Comparison of ENCODE assay signal across 8 cellular contexts in the genomic region with DNA sequence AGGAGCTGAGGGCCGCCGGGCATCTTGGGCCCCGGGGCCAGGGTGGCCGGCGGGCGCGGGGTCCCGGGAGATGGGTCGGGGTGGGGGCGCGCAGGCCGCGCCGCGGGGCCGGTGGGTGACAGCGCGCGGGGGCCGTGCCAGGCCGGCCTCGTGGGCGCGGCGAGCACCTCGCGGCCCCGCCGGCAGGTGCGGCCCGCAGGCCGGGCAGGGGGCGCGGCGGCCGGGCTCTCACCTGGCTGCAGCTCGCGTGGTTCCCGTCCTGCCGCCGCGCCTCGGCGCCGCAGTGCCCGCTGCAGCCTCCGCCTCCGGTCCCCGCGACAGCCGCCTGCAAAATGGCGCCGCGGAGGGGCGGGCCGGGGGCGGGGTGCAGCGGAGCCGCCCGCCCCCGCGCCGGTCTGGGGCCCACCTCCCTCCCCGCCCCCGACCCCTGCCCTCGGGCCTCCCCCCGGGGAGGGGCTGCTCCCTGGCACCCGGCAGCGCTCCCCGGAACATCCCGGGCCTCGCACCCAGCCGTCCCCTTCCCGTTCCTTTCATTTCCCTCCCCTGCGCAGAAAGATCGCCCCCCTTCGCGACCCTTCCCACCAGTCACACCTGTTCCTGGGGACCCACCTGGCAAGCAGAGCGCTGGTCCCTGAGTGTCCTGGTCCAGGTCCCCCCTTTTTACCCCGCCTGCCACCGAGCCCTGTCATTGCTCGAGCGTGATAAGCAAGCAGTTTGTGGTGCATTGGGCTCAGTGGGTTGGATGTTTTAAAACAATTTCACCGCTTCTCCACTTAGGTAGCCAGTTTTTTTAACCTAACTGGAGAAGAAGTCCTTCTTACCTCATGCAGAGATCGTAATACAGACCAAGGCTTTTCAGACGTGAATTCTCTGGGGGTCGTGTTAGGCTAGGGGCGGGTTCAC. TPM values are rescaled to one million over a fixed set of nuclear protein-coding genes. Genes with fewer than 3 reads are reported as not detected.
DNase-seq lines count a peak whose midpoint lies in the region; ATAC-seq and TF ChIP-seq lines count a peak whose summit lies in the region.

Gene SLC23A2, minus strand, starts transcription at position 337 of the 903 bp plus-strand sequence. CDS start 68,948 bp downstream, outside the sequence.

- peaks cover 2% of the 10 kb centered on the region for H3K36me3 Mint-ChIP-seq in activated CD4-positive, alpha-beta T cell treated with anti-CD3 and anti-CD28 coated beads for 36 hours (ENCODE audit: low read depth)

- POLR2A ChIA-PET in A673 (lab: Charles Lee; ENCODE audit: low non-redundant PET) = no interaction called here
- POLR2A ChIA-PET in activated CD4-positive, alpha-beta T cell treated with anti-CD3 and anti-CD28 coated beads for 36 hours (lab: Charles Lee) = no interaction called here

- peak within 1 kb of the TSS; percentile 82 for H3K4me3 Mint-ChIP-seq in activated CD4-positive, alpha-beta T cell treated with anti-CD3 and anti-CD28 coated beads for 36 hours

- CTCF ChIA-PET in A673 (lab: Charles Lee) = no interaction called here
- CTCF ChIA-PET in activated CD4-positive, alpha-beta T cell treated with anti-CD3 and anti-CD28 coated beads for 36 hours (lab: Charles Lee) = interaction anchor here (0.9 kb wide), 1 partner anchor 35 kb away, joined by 3 read pairs; no protein-coding TSS in a partner anchor

- BruUV-seq in A673 (replicated peaks; lab: Mats Ljungman, UMichigan) = no TSS peak

- H3K36me3 ChIP-seq in A673 (ENCODE audit: insufficient read depth, low read length, poor library complexity, severe bottlenecking) (no peaks in the 10 kb centered on the region), colonic mucosa (no peaks in the 10 kb centered on the region), right lobe of liver (no peaks in the 10 kb centered on the region)

- peak; percentile 59 for DNase-seq in A673 (ENCODE audit: low spot score)
- peak; percentile 55 for DNase-seq in M059J (ENCODE audit: low read depth)
- peak; percentile 75 for DNase-seq in activated CD4-positive, alpha-beta T cell treated with anti-CD3 and anti-CD28 coated beads for 36 hours
- DNase-seq in colonic mucosa = peak; percentile 34
- DNase-seq in right lobe of liver = peak; percentile 67 to 71 (median 67)
- peak; percentile 55 for DNase-seq in stimulated activated CD4-positive, alpha-beta T cell treated with anti-CD3 and anti-CD28 coated beads, Interleukin-4, amount 100 ng/mL, for 24 hours

- intact Hi-C loops in A673 (cut with micrococcal nuclease; ENCODE audit: unreplicated experiment) = no loop called here
- intact Hi-C loops in activated CD4-positive, alpha-beta T cell treated with anti-CD3 and anti-CD28 coated beads for 36 hours (cut with DNase I, micrococcal nuclease) = loop anchor here (1.0 to 10.0 kb wide), 3 partner anchors 77 to 187 kb away; no protein-coding TSS in a partner anchor
- intact Hi-C loops in colonic mucosa (cut with DNase I) = loop anchor here (10.0 kb wide), 1 partner anchor 93 kb away; no protein-coding TSS in a partner anchor
- intact Hi-C loops in right lobe of liver (cut with DNase I) = no loop called here

- WGBS in right lobe of liver (ENCODE audit: insufficient coverage, low coverage, low lambda C conversion rate, missing lambda C conversion rate) = 9% methylated on average over 7 of the region's 88 CpGs

- H3K27me3 Mint-ChIP-seq in activated CD4-positive, alpha-beta T cell treated with anti-CD3 and anti-CD28 coated beads for 36 hours = no peaks in the 10 kb centered on the region

- H3K4me1 ChIP-seq in A673 (ENCODE audit: insufficient read depth, low read length, poor library complexity, severe bottlenecking) (peaks cover 16% of the 10 kb centered on the region), colonic mucosa (peaks cover 4% of the 10 kb centered on the region), right lobe of liver (peaks cover 0 to 12% (median 2%) of the 10 kb centered on the region in 4 donors)

- no peaks in the 10 kb centered on the region for H3K27me3 ChIP-seq in A673 (replicated peaks; ENCODE audit: insufficient read depth, low read depth, low read length, poor library complexity)
- no peaks in the 10 kb centered on the region for H3K27me3 ChIP-seq in colonic mucosa
- no peaks in the 10 kb centered on the region for H3K27me3 ChIP-seq in right lobe of liver

- TF ChIP-seq CTCF in A673 (conservative IDR thresholded peaks at IDR 0.05; ENCODE audit: low read depth, low read length) (no peak), colonic mucosa (IDR thresholded peaks at IDR 0.05) (no peak), right lobe of liver (IDR thresholded peaks at IDR 0.05) (no peak)

- peak within 1 kb of the TSS; percentile 83 for H3K27ac Mint-ChIP-seq in activated CD4-positive, alpha-beta T cell treated with anti-CD3 and anti-CD28 coated beads for 36 hours

- peaks cover 29% of the 10 kb centered on the region for H3K4me1 Mint-ChIP-seq in activated CD4-positive, alpha-beta T cell treated with anti-CD3 and anti-CD28 coated beads for 36 hours

- H3K9me3 Mint-ChIP-seq in activated CD4-positive, alpha-beta T cell treated with anti-CD3 and anti-CD28 coated beads for 36 hours (ENCODE audit: low read depth) = no peaks in the 10 kb centered on the region

- peak; percentile 55 for ATAC-seq in GM18907 (IDR thresholded peaks at IDR 0.05; ENCODE audit: unreplicated experiment)
- ATAC-seq in activated CD4-positive, alpha-beta T cell treated with anti-CD3 and anti-CD28 coated beads for 36 hours = peak; percentile 73
- peak; percentile 62 to 81 (median 78) for ATAC-seq in right lobe of liver
- no peak for ATAC-seq in GM19023 (IDR thresholded peaks at IDR 0.05; ENCODE audit: unreplicated experiment)

- H3K9ac ChIP-seq in colonic mucosa (ENCODE audit: low read depth in 2 of 2, low read length in 2 of 2) = peak within 1 kb of the TSS; percentile 57 to 81

- H3K9me3 ChIP-seq in A673 (ENCODE audit: low read depth, low read length, poor library complexity, severe bottlenecking) (no peaks in the 10 kb centered on the region), colonic mucosa (no peaks in the 10 kb centered on the region), right lobe of liver (no peaks in the 10 kb centered on the region)

- peak; percentile 40 for TF ChIP-seq POLR2A in right lobe of liver (IDR thresholded peaks at IDR 0.05)

- peak within 1 kb of the TSS; percentile 91 for H3K4me3 ChIP-seq in A673 (ENCODE audit: low read depth, low read length, poor library complexity, severe bottlenecking)
- peak within 1 kb of the TSS; percentile 56 for H3K4me3 ChIP-seq in colonic mucosa
- peak within 1 kb of the TSS; percentile 61 to 95 (median 85) for H3K4me3 ChIP-seq in right lobe of liver

- peak within 1 kb of the TSS; percentile 63 for H3K27ac ChIP-seq in A673 (ENCODE audit: low read depth, low read length, poor library complexity, severe bottlenecking)
- H3K27ac ChIP-seq in colonic mucosa = no peak within 1 kb of the TSS
- H3K27ac ChIP-seq in right lobe of liver = peak within 1 kb of the TSS; percentile 73 to 90 (median 83)

RNA-seq across cellular contexts. Expression of gene SLC23A2, which starts in this region (rescaled TPM):
- 29.4 and 31.5 TPM in 2 replicates for total RNA-seq in A673 (2021)
- 13.1 and 19.7 TPM in 2 replicates for total RNA-seq in M059J (2014; rRNA removed; shearing (Covaris generic))
- 10 to 100 TPM; 16.7 to 17.6 TPM for total RNA-seq in activated CD4-positive, alpha-beta T cell treated with anti-CD3 and anti-CD28 coated beads for 36 hours
- total RNA-seq in colonic mucosa = 1 to 10 TPM; 4.6 to 5.1 TPM
- total RNA-seq in right lobe of liver = 10 to 100 TPM; 23.4 to 41.1 (median 30.5) TPM

Comparison
In these comparisons a context has a peak if more than half of its experiments do, and no peak if none do; other contexts are left out.
1. intact Hi-C loops: an anchor here in activated CD4-positive, alpha-beta T cell treated with anti-CD3 and anti-CD28 coated beads for 36 hours (1.0 to 10.0 kb wide) and colonic mucosa (10.0 kb wide); none called in A673 and right lobe of liver.